ENCODE assay signal across 8 cellular contexts in the genomic region with DNA sequence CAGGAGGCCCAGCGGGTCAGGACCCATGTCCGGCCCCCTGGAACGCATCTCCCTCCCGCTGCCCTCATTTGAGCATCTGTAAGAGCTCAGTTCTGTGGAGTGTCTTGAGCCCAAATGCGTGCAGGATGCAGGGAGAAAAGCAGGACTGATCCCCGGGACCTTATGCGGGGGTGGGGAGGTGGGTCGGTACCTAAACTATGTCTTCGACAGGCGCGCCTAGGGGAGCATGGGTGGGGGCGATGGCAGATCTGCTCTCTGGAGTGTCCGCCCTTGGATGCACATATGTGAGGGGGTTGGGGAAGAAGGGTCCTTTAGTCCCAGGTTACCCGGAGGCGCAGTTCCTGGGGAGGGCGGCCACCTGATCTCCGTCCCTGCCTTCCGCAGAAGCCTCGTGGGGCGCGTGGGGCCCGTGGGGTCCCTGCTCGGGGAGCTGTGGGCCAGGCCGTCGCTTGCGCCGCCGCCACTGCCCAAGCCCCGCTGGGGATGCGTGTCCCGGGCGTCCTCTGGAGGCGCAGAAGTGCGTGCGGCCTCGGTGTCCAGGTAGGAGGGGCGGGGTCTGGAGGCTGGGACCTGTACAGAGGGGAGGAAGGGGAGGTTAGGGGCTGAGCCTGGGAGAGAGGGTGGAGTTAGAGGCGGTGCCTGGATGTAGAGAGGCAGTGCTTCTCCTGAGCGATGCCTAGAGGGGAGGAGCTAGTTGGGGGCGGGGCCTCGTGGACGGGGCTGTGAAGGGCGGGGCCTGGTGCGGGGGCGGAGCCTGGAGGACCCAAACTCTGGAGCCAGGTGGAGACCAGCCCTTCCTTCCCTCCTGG. TPM values are rescaled to one million over a fixed set of nuclear protein-coding genes. Genes with fewer than 3 reads are reported as not detected.
DNase-seq lines count a peak whose midpoint lies in the region; ATAC-seq and TF ChIP-seq lines count a peak whose summit lies in the region.

No MANE protein-coding gene starts in this region.

- TF ChIP-seq POLR2A in esophagus muscularis mucosa (IDR thresholded peaks at IDR 0.05; ENCODE audit: low read depth): no peak

- intact Hi-C loops in esophagus muscularis mucosa (cut with DNase I): no loop called here

- no peaks in the 10 kb centered on the region for H3K27me3 ChIP-seq in MG63
- peaks cover 13 to 91% (median 51%) of the 10 kb centered on the region in 4 donors for H3K27me3 ChIP-seq in esophagus muscularis mucosa

- TF ChIP-seq CTCF in GM10266 (IDR thresholded peaks at IDR 0.05; ENCODE audit: control insufficient read depth, insufficient read depth, low read depth, missing control alignments) (no peak), esophagus muscularis mucosa (IDR thresholded peaks at IDR 0.05) (no peak)

- no peaks in the 10 kb centered on the region; the same call in none of the 2 replicates for H3K36me3 ChIP-seq in MG63
- peaks cover 0 to under 1% (median under 1%) of the 10 kb centered on the region in 4 donors for H3K36me3 ChIP-seq in esophagus muscularis mucosa

- H3K4me3 ChIP-seq in MG63 (no peak overlapping the region), esophagus muscularis mucosa (peak overlapping the region; percentile 4 to 44 (median 26)), skeletal muscle cell (ENCODE audit: low read depth, low read length) (peak overlapping the region; percentile 23)

- H3K27ac ChIP-seq in esophagus muscularis mucosa (replicated peaks in 1 of 4): no peak overlapping the region

- H3K9me3 ChIP-seq in MG63: no peaks in the 10 kb centered on the region
- peaks cover 0 to 4% (median 0%) of the 10 kb centered on the region in 4 donors for H3K9me3 ChIP-seq in esophagus muscularis mucosa

- peaks cover 26 to 47% (median 41%) of the 10 kb centered on the region in 4 donors for H3K4me1 ChIP-seq in esophagus muscularis mucosa

- peak; percentile 93 for DNase-seq in GM10266 (ENCODE audit: extremely low spot score)
- DNase-seq in MG63: peak; percentile 50
- DNase-seq in activated CD8-positive, alpha-beta memory T cell treated with anti-CD3 and anti-CD28 coated beads, Interleukin-2, amount 50 U/mL, for 1 hour (ENCODE audit: extremely low read depth): peak; percentile 25
- no peak for DNase-seq in esophagus muscularis mucosa (ENCODE audit: extremely low spot score)
- DNase-seq in skeletal muscle cell (ENCODE audit: low read depth): no peak
- DNase-seq in inferior parietal cortex (ENCODE audit: extremely low spot score): no peak

- ATAC-seq in HG02938 (IDR thresholded peaks at IDR 0.05; ENCODE audit: unreplicated experiment): no peak
- ATAC-seq in HG02884 (IDR thresholded peaks at IDR 0.05; ENCODE audit: unreplicated experiment): no peak

- no peak for TF ChIP-seq EP300 in esophagus muscularis mucosa (IDR thresholded peaks at IDR 0.05)

- 2% methylated on average over 26 of the region's 45 CpGs for WGBS in esophagus muscularis mucosa

RNA-seq across cellular contexts. Expression of a gene that starts 2.8 kb away (rescaled TPM):
- total RNA-seq in MG63 (2014; rRNA removed; shearing (Covaris generic); ENCODE audit: low replicate concordance): 0.66 and 1.1 TPM in 2 replicates
- total RNA-seq in esophagus muscularis mucosa: under 1 TPM; 0.13 to 0.52 (median 0.29) TPM

RNA-seq across cellular contexts. Expression of a gene that starts 12.2 kb away (rescaled TPM):
- total RNA-seq in MG63 (2014; rRNA removed; shearing (Covaris generic); ENCODE audit: low replicate concordance): 3.1 and 4.8 TPM in 2 replicates
- 1 to 10 TPM; 1.2 to 3.3 (median 2.8) TPM for total RNA-seq in esophagus muscularis mucosa

RNA-seq across cellular contexts. Expression of a gene that starts 24.9 kb away (rescaled TPM):
- total RNA-seq in MG63 (2014; rRNA removed; shearing (Covaris generic); ENCODE audit: low replicate concordance): 152 and 344 TPM in 2 replicates
- 100 to 1,000 TPM in 2 of 4 donors, 10 to 100 TPM in 2; 75.0 to 186 (median 141) TPM for total RNA-seq in esophagus muscularis mucosa

RNA-seq across cellular contexts. Expression of a gene that starts 25.6 kb away (rescaled TPM):
- 9.0 TPM in 1 of 2 replicates, not detected in the other for total RNA-seq in MG63 (2014; rRNA removed; shearing (Covaris generic); ENCODE audit: low replicate concordance)
- total RNA-seq in esophagus muscularis mucosa: 1 to 10 TPM in 3 of 4 donors, under 1 TPM in 1; 0.33 to 3.7 (median 1.5) TPM

Comparison
In these comparisons a context has a peak if more than half of its experiments do, and no peak if none do; other contexts are left out.
1. DNase-seq: peak in GM10266 (single experiment), MG63 (single experiment) and activated CD8-positive, alpha-beta memory T cell treated with anti-CD3 and anti-CD28 coated beads, Interleukin-2, amount 50 U/mL, for 1 hour (single experiment); none in esophagus muscularis mucosa (single experiment), skeletal muscle cell (single experiment) and inferior parietal cortex (single experiment).